In the genomic region with DNA sequence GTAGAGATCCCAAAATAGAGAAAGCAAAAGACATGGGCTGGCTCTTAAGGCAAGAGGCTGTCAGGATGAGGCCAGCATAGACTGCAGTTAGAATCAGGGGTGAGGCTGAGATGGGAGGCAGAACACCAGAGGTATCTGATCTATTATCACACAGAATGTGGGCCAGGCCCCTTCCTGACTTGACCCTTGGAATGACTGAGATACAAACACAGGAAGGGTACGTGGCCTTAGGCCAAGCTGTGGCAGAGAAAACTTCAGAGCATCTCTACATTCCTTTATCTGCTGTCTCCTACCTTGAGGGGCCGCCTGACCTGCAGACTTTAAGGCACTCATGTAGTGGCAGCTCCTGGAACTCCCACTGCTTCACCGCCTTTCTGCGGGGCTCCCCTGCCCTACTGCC, we compare ENCODE assay signal across 17 cellular contexts. TPM values are rescaled to one million over a fixed set of nuclear protein-coding genes. Genes with fewer than 3 reads are reported as not detected.
DNase-seq lines count a peak whose midpoint lies in the region; ATAC-seq, FAIRE-seq and TF ChIP-seq lines count a peak whose summit lies in the region.
"Had no signal": no experiment of that assay in that cellular context is flagged by ENCODE, and none has a peak within 500 bp of the region (broad histone marks: within the 10 kb centered on the region; RNA-seq: fewer than 3 reads in every experiment).

No MANE protein-coding gene starts in this region.

- ATAC-seq in heart left ventricle (no peak), Right ventricle myocardium superior (ENCODE audit: poor library complexity) (no peak), upper lobe of left lung (ENCODE audit: low FRiP score in 2 of 2) (no peak)

- H3K27ac ChIP-seq in heart left ventricle (peak overlapping the region; percentile 46 to 82 (median 62)), endothelial cell of umbilical vein (ENCODE audit: insufficient read depth, low read depth, low read length) (peak overlapping the region; percentile 63), upper lobe of left lung (peak overlapping the region; percentile 46 to 73 (median 57)), MM.1S (ENCODE audit: low read length) (no peak overlapping the region)
- H3K27ac ChIP-seq: SJCRH30 had no signal

- H3K4me1 Mint-ChIP-seq in nephron, result peaks cover 80% of the 10 kb centered on the region
- peaks cover 3% of the 10 kb centered on the region for H3K4me1 Mint-ChIP-seq in activated CD4-positive, alpha-beta T cell treated with anti-CD3 and anti-CD28 coated beads, Interleukin-2, amount 10 ng/mL, durations not matched to agents 24 days and 14 days

- DNase-seq in heart left ventricle (no peak), Right ventricle myocardium superior (no peak), endothelial cell of umbilical vein (ENCODE audit: low read depth, low spot score) (no peak), upper lobe of left lung (no peak), head of caudate nucleus (no peak), MM.1S (no peak)
- DNase-seq in activated CD4-positive, alpha-beta T cell treated with anti-CD3 and anti-CD28 coated beads, Interleukin-2, amount 10 ng/mL, durations not matched to agents 24 days and 14 days, result no peak
- DNase-seq: activated CD8-positive, alpha-beta memory T cell treated with anti-CD3 and anti-CD28 coated beads for 24 hours; activated gamma-delta T cell; effector CD4-positive, alpha-beta T cell; NCI-H2171; SJCRH30; stimulated activated CD4-positive, alpha-beta T cell treated with anti-CD3 and anti-CD28 coated beads, Interleukin-2, amount 100 ng/mL, for 48 hours had no signal

- H3F3A ChIP-seq in MM.1S (ENCODE audit: insufficient read depth, low read length), result no peaks in the 10 kb centered on the region

- TF ChIP-seq POLR2A in heart left ventricle (IDR thresholded peaks at IDR 0.05) (no peak), endothelial cell of umbilical vein (IDR thresholded peaks at IDR 0.05; ENCODE audit: low read depth, low read length) (no peak), upper lobe of left lung (IDR thresholded peaks at IDR 0.05) (no peak)

- intact Hi-C loops in heart left ventricle (cut with DNase I) (loop anchor here in 1 of 10 donors (10.0 kb wide), 1 partner anchor 227 kb away; a partner anchor contains a TSS), Right ventricle myocardium superior (cut with DNase I) (no loop called here), endothelial cell of umbilical vein (cut with micrococcal nuclease) (loop anchor here (10.0 kb wide), 1 partner anchor 577 kb away; a partner anchor contains a TSS), head of caudate nucleus (cut with DNase I) (no loop called here)
- intact Hi-C loops in activated CD4-positive, alpha-beta T cell treated with anti-CD3 and anti-CD28 coated beads, Interleukin-2, amount 10 ng/mL, durations not matched to agents 24 days and 14 days (cut with micrococcal nuclease), result no loop called here

- no peaks in the 10 kb centered on the region for H3K9me2 ChIP-seq in MM.1S (replicated peaks; ENCODE audit: insufficient read depth, low read length)

- H3K9me3 ChIP-seq in heart left ventricle (no peaks in the 10 kb centered on the region), endothelial cell of umbilical vein (replicated peaks; ENCODE audit: control insufficient read depth, insufficient read depth, low read length) (no peaks in the 10 kb centered on the region), upper lobe of left lung (no peaks in the 10 kb centered on the region), MM.1S (replicated peaks; ENCODE audit: insufficient read depth, low read length) (no peaks in the 10 kb centered on the region)
- H3K9me3 ChIP-seq: SJCRH30 had no signal

- FAIRE-seq in endothelial cell of umbilical vein (lab: Jason Lieb, UNC), result no peak
- FAIRE-seq: A204.1, G401.6, urothelium cell line had no signal

- TF ChIP-seq CTCF in heart left ventricle (IDR thresholded peaks at IDR 0.05), result no peak
- no peak for TF ChIP-seq CTCF in endothelial cell of umbilical vein (IDR thresholded peaks at IDR 0.05; ENCODE audit: extremely low read depth in 1 of 2, insufficient read depth in 1 of 2, low read depth in 1 of 2, low read length in 2 of 2)
- no peak for TF ChIP-seq CTCF in nephron (IDR thresholded peaks at IDR 0.05; ENCODE audit: unreplicated experiment in 3 of 3)
- no peak for TF ChIP-seq CTCF in upper lobe of left lung (IDR thresholded peaks at IDR 0.05)
- TF ChIP-seq CTCF in MM.1S (IDR thresholded peaks at IDR 0.05; ENCODE audit: low read length), result no peak

- peak overlapping the region; percentile 62 for H2AFZ ChIP-seq in endothelial cell of umbilical vein (ENCODE audit: low read depth, low read length)
- no peak overlapping the region for H2AFZ ChIP-seq in MM.1S (ENCODE audit: low read length)

- no peaks in the 10 kb centered on the region for H3K9me1 ChIP-seq in endothelial cell of umbilical vein (replicated peaks; ENCODE audit: control insufficient read depth, extremely low read depth, insufficient read depth, low read length)

- H3K27me3 ChIP-seq in heart left ventricle (no peaks in the 10 kb centered on the region), endothelial cell of umbilical vein (ENCODE audit: control insufficient read depth in 2 of 2, insufficient read depth in 2 of 2, low read length in 2 of 2) (no peaks in the 10 kb centered on the region), upper lobe of left lung (no peaks in the 10 kb centered on the region), MM.1S (replicated peaks; ENCODE audit: insufficient read depth, low read length) (no peaks in the 10 kb centered on the region)
- H3K27me3 ChIP-seq: SJCRH30 had no signal

- H3K4me1 ChIP-seq in heart left ventricle, result peaks cover 0 to 63% (median 35%) of the 10 kb centered on the region in 12 donors
- peaks cover 28% of the 10 kb centered on the region for H3K4me1 ChIP-seq in endothelial cell of umbilical vein (ENCODE audit: control insufficient read depth, extremely low read depth, insufficient read depth, low read length)
- H3K4me1 ChIP-seq in upper lobe of left lung, result peaks cover 34 to 49% (median 38%) of the 10 kb centered on the region in 4 donors
- no peaks in the 10 kb centered on the region for H3K4me1 ChIP-seq in MM.1S (ENCODE audit: low read length)

- CTCF ChIA-PET in endothelial cell of umbilical vein (lab: Charles Lee), result interaction anchor here (0.7 to 3.1 kb wide), 6 partner anchors 15 to 297 kb away, joined by 3 to 16 read pairs (median 4); no protein-coding TSS in a partner anchor

- TF ChIP-seq EP300 in upper lobe of left lung (IDR thresholded peaks at IDR 0.05), result no peak

- WGBS in heart left ventricle, 4 donors, result 77 to 85% (median 80%) methylated on average over 4 of the region's 4 CpGs
- WGBS in upper lobe of left lung, 2 donors, result 73 to 75% methylated on average over 3 to 4 of the region's 4 CpGs

- H3K9ac ChIP-seq in endothelial cell of umbilical vein (replicated peaks; ENCODE audit: extremely low read depth, insufficient read depth, low read length) (no peak overlapping the region), MM.1S (ENCODE audit: low read length) (no peak overlapping the region)

- H3K36me3 ChIP-seq in heart left ventricle (no peaks in the 10 kb centered on the region), endothelial cell of umbilical vein (ENCODE audit: control insufficient read depth in 2 of 2, extremely low read depth in 1 of 2, insufficient read depth in 2 of 2, low read length in 2 of 2) (no peaks in the 10 kb centered on the region), upper lobe of left lung (no peaks in the 10 kb centered on the region), MM.1S (replicated peaks; ENCODE audit: insufficient read depth, low read length) (no peaks in the 10 kb centered on the region)
- H3K36me3 ChIP-seq: SJCRH30 had no signal

- H3K9me3 Mint-ChIP-seq in nephron, result no peaks in the 10 kb centered on the region
- H3K9me3 Mint-ChIP-seq in activated CD4-positive, alpha-beta T cell treated with anti-CD3 and anti-CD28 coated beads, Interleukin-2, amount 10 ng/mL, durations not matched to agents 24 days and 14 days, result no peaks in the 10 kb centered on the region

- H3K27me3 Mint-ChIP-seq in nephron (ENCODE audit: low read depth), result peaks cover 8% of the 10 kb centered on the region
- peaks cover 14% of the 10 kb centered on the region for H3K27me3 Mint-ChIP-seq in activated CD4-positive, alpha-beta T cell treated with anti-CD3 and anti-CD28 coated beads, Interleukin-2, amount 10 ng/mL, durations not matched to agents 24 days and 14 days

- peak overlapping the region; percentile 81 to 99 (median 96) for H3K27ac Mint-ChIP-seq in nephron
- no peak overlapping the region for H3K27ac Mint-ChIP-seq in activated CD4-positive, alpha-beta T cell treated with anti-CD3 and anti-CD28 coated beads, Interleukin-2, amount 10 ng/mL, durations not matched to agents 24 days and 14 days

- H3K79me2 ChIP-seq in endothelial cell of umbilical vein (ENCODE audit: control insufficient read depth, insufficient read depth, low read length) (no peaks in the 10 kb centered on the region), MM.1S (ENCODE audit: low read length) (no peaks in the 10 kb centered on the region)

- TSS peak; percentile 22 for BruUV-seq in endothelial cell of umbilical vein (replicated peaks; lab: Mats Ljungman, UMichigan)

- H3K4me3 ChIP-seq in heart left ventricle, result no peak overlapping the region
- no peak overlapping the region for H3K4me3 ChIP-seq in endothelial cell of umbilical vein (replicated peaks in 1 of 3; ENCODE audit: insufficient read depth in 1 of 3, low read depth in 1 of 3, low read length in 3 of 3)
- H3K4me3 ChIP-seq in upper lobe of left lung, result no peak overlapping the region
- no peak overlapping the region for H3K4me3 ChIP-seq in MM.1S (ENCODE audit: low read length)
- H3K4me3 ChIP-seq: SJCRH30 had no signal

- H3K4me3 Mint-ChIP-seq in nephron, result peak overlapping the region in 1 of 3 experiments; percentile 20
- no peak overlapping the region for H3K4me3 Mint-ChIP-seq in activated CD4-positive, alpha-beta T cell treated with anti-CD3 and anti-CD28 coated beads, Interleukin-2, amount 10 ng/mL, durations not matched to agents 24 days and 14 days

- H3K4me2 ChIP-seq in endothelial cell of umbilical vein (ENCODE audit: insufficient read depth, low read length) (no peak overlapping the region), MM.1S (ENCODE audit: low read depth, low read length) (no peak overlapping the region)

- dilution Hi-C loops in endothelial cell of umbilical vein (cut with MboI; ENCODE audit: extremely low pct_ligation_motif_present, low sequenced_read_pairs), result no loop called here

- POLR2A ChIA-PET in endothelial cell of umbilical vein (lab: Charles Lee), result interaction anchor here (1.0 kb wide), 1 partner anchor 228 kb away, joined by 3 read pairs; a partner anchor contains a TSS

- no peaks in the 10 kb centered on the region for H4K20me1 ChIP-seq in endothelial cell of umbilical vein (replicated peaks; ENCODE audit: control insufficient read depth, extremely low read depth, insufficient read depth, low read length)
- no peaks in the 10 kb centered on the region for H4K20me1 ChIP-seq in MM.1S (ENCODE audit: insufficient read depth, low read length)

- H3K36me3 Mint-ChIP-seq in nephron (ENCODE audit: low read depth), result no peaks in the 10 kb centered on the region
- no peaks in the 10 kb centered on the region for H3K36me3 Mint-ChIP-seq in activated CD4-positive, alpha-beta T cell treated with anti-CD3 and anti-CD28 coated beads, Interleukin-2, amount 10 ng/mL, durations not matched to agents 24 days and 14 days (ENCODE audit: low read depth)

RNA-seq across cellular contexts. Expression of a gene that starts 28.4 kb away (rescaled TPM):
- total RNA-seq in heart left ventricle (1 to 10 TPM; 1.2 to 2.3 (median 1.6) TPM), Right ventricle myocardium superior (1.7 TPM), endothelial cell of umbilical vein (0.91 and 1.2 TPM in 2 replicates), upper lobe of left lung (1 to 10 TPM; 1.0 to 4.7 (median 2.2) TPM)
- polyA plus RNA-seq in heart left ventricle (1 to 10 TPM in 1 of 2 donors, under 1 TPM in 1; 0.80 to 1.1 TPM), endothelial cell of umbilical vein (1.3 and 2.0 TPM in 2 replicates)
- polyA plus RNA-seq in endothelial cell of umbilical vein (2011; cell fraction: cytosol; rRNA removed), result 1.3 and 1.7 TPM in 2 replicates
- polyA plus RNA-seq in endothelial cell of umbilical vein (2011; cell fraction: nucleus; rRNA removed), result 1.5 and 2.2 TPM in 2 replicates
- 1.4 and 1.8 TPM in 2 replicates for polyA plus RNA-seq in endothelial cell of umbilical vein (2012)
- 0.76 and 1.9 TPM in 2 replicates for polyA minus RNA-seq in endothelial cell of umbilical vein
- not detected for polyA minus RNA-seq in endothelial cell of umbilical vein (2011; cell fraction: cytosol; rRNA and poly(A)+ RNA removed)
- polyA minus RNA-seq in endothelial cell of umbilical vein (2011; cell fraction: nucleus; rRNA and poly(A)+ RNA removed), result 1.5 TPM in 2 replicates
- total RNA-seq in activated CD4-positive, alpha-beta T cell treated with anti-CD3 and anti-CD28 coated beads, Interleukin-2, amount 10 ng/mL, durations not matched to agents 24 days and 14 days, result 0.14 and 0.19 TPM in 2 replicates
